In genomic region chr7:74174606-74175082, GRCh38 we compare ENCODE assay signal across 8 cellular contexts. TPM values are rescaled to one million over a fixed set of nuclear protein-coding genes. Genes with fewer than 3 reads are reported as not detected.
A peak's percentile ranks its signal among the peaks of the same experiment; 100 is the strongest.
DNase-seq lines count a peak whose midpoint lies in the region; ATAC-seq and TF ChIP-seq lines count a peak whose summit lies in the region.

No MANE protein-coding gene starts in this region.

- POLR2A ChIA-PET in A673 (lab: Charles Lee; ENCODE audit: low non-redundant PET) = no interaction called here

- in situ Hi-C loops in astrocyte of the spinal cord (cut with HindIII; ENCODE audit: low sequenced_read_pairs) = no loop called here

- peak overlapping the region; percentile 97 for H3K27ac ChIP-seq in A673 (ENCODE audit: low read depth, low read length, poor library complexity, severe bottlenecking)

- CTCF ChIA-PET in A673 (lab: Charles Lee) = no interaction called here

- TF ChIP-seq CTCF in A673 (conservative IDR thresholded peaks at IDR 0.05; ENCODE audit: low read depth, low read length) (no peak), astrocyte of the spinal cord (IDR thresholded peaks at IDR 0.05; ENCODE audit: low read depth, low read length) (peak; percentile 6)

- H3K4me3 ChIP-seq in A673 (ENCODE audit: low read depth, low read length, poor library complexity, severe bottlenecking) = peak overlapping the region; percentile 95
- H3K4me3 ChIP-seq in astrocyte of the spinal cord (ENCODE audit: low read depth, low read length) = peak overlapping the region; percentile 65
- H3K4me3 ChIP-seq in iPS-11a (ENCODE audit: low read depth, low read length) = peak overlapping the region; percentile 89
- H3K4me3 ChIP-seq in skeletal muscle satellite cell (ENCODE audit: low read length) = peak overlapping the region; percentile 95

- DNase-seq in A673 (ENCODE audit: low spot score) = peak; percentile 54
- DNase-seq in RPMI8226 = peak; percentile 51
- DNase-seq in astrocyte of the spinal cord (ENCODE audit: low read depth, low spot score) = peak; percentile 45
- DNase-seq in NCI-H510A treated with DMSO at 0.1 percent for 48 hours (lab: John Stamatoyannopoulos, UW) = no peak

- no TSS peak for BruUV-seq in A673 (replicated peaks; lab: Mats Ljungman, UMichigan)

- peaks cover 44% of the 10 kb centered on the region for H3K4me1 ChIP-seq in A673 (ENCODE audit: insufficient read depth, low read length, poor library complexity, severe bottlenecking)
- H3K4me1 ChIP-seq in skeletal muscle satellite cell (ENCODE audit: control insufficient read depth, insufficient read depth, low read length) = peaks cover 38% of the 10 kb centered on the region

- H3K36me3 ChIP-seq in A673 (ENCODE audit: insufficient read depth, low read length, poor library complexity, severe bottlenecking) (peaks cover 32% of the 10 kb centered on the region), skeletal muscle satellite cell (ENCODE audit: insufficient read depth, low read length) (peaks cover 26% of the 10 kb centered on the region)

- ATAC-seq in GM18519 (IDR thresholded peaks at IDR 0.05; ENCODE audit: low FRiP score, unreplicated experiment) (peak; percentile 6), HG03064 (IDR thresholded peaks at IDR 0.05; ENCODE audit: low read depth, unreplicated experiment) (peak; percentile 33)

- H3K9me3 ChIP-seq in A673 (ENCODE audit: low read depth, low read length, poor library complexity, severe bottlenecking) = no peaks in the 10 kb centered on the region
- H3K9me3 ChIP-seq in skeletal muscle satellite cell (replicated peaks; ENCODE audit: low read length) = no peaks in the 10 kb centered on the region

- H3K27me3 ChIP-seq in A673 (replicated peaks; ENCODE audit: insufficient read depth, low read depth, low read length, poor library complexity) (no peaks in the 10 kb centered on the region), skeletal muscle satellite cell (ENCODE audit: control insufficient read depth, insufficient read depth, low read length) (no peaks in the 10 kb centered on the region)

- H3K4me2 ChIP-seq in skeletal muscle satellite cell (ENCODE audit: low read length) = peak overlapping the region; percentile 99

- peak overlapping the region; percentile 97 for H3K9ac ChIP-seq in skeletal muscle satellite cell (ENCODE audit: low read depth, low read length)

- intact Hi-C loops in A673 (cut with micrococcal nuclease; ENCODE audit: unreplicated experiment) = no loop called here

RNA-seq across cellular contexts. Expression of gene EIF4H, which starts 0.5 kb away (rescaled TPM):
- 432 and 453 TPM in 2 replicates for total RNA-seq in A673 (2021)
- total RNA-seq in skeletal muscle satellite cell (2012; rRNA removed) = 262 and 269 TPM in 2 replicates

RNA-seq across cellular contexts. Expression of gene LAT2, which starts 35.2 kb away (rescaled TPM):
- total RNA-seq in A673 (2021) = 0.28 and 0.58 TPM in 2 replicates
- total RNA-seq in skeletal muscle satellite cell (2012; rRNA removed) = 0.76 and 1.1 TPM in 2 replicates
